ENCODE assay signal across 12 cellular contexts in the genomic region with DNA sequence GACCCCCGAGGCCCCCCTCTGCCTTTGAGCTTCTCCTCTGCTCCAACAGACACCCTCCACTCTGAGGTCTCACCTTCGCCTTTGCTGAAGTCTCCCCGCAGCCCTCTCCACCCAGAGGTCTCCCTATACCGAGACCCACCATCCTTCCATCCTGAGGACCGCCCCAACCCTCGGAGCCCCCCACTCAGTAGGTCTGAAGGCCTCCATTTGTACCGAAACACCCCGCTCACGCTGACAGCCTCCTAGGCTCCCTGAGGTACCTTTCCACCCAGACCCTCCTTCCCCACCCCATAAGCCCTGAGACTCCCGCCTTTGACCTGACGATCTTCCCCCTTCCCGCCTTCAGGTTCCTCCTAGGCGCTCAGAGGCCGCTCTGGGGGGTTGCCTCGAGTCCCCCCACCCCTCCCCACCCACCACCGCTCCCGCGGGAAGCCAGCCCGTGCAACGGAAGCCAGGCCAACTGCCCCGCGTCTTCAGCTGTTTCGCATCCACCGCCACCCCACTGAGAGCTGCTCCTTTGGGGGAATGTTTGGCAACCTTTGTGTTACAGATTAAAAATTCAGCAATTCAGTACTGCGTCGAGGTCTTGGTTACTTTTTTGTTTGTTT. TPM values are rescaled to one million over a fixed set of nuclear protein-coding genes. Genes with fewer than 3 reads are reported as not detected.
DNase-seq lines count a peak whose midpoint lies in the region; ATAC-seq and TF ChIP-seq lines count a peak whose summit lies in the region.
"Had no signal": no experiment of that assay in that cellular context is flagged by ENCODE, and none has a peak within 500 bp of the region (broad histone marks: within the 10 kb centered on the region; RNA-seq: fewer than 3 reads in every experiment).

No MANE protein-coding gene starts in this region.

- intact Hi-C loops in A673 (cut with micrococcal nuclease; ENCODE audit: unreplicated experiment) (no loop called here), heart left ventricle (cut with DNase I) (no loop called here), adrenal gland (cut with DNase I) (no loop called here)

- H3K36me3 ChIP-seq in A673 (ENCODE audit: insufficient read depth, low read length, poor library complexity, severe bottlenecking): no peaks in the 10 kb centered on the region
- H3K36me3 ChIP-seq in adipocyte (ENCODE audit: control insufficient read depth, insufficient read depth, low read length, severe bottlenecking): no peaks in the 10 kb centered on the region
- no peaks in the 10 kb centered on the region for H3K36me3 ChIP-seq in heart left ventricle
- no peaks in the 10 kb centered on the region for H3K36me3 ChIP-seq in neuronal stem cell (replicated peaks in 1 of 2; ENCODE audit: control insufficient read depth in 2 of 2, insufficient read depth in 2 of 2, low read length in 2 of 2)
- no peaks in the 10 kb centered on the region for H3K36me3 ChIP-seq in adrenal gland (replicated peaks in 1 of 2)
- no peaks in the 10 kb centered on the region for H3K36me3 ChIP-seq in CD8-positive, alpha-beta memory T cell (ENCODE audit: insufficient read depth, low read length)

- H3K4me1 Mint-ChIP-seq in CD8-positive, alpha-beta memory T cell: no peaks in the 10 kb centered on the region

- BruUV-seq in A673 (replicated peaks; lab: Mats Ljungman, UMichigan): no TSS peak

- peak overlapping the region; percentile 49 for H3K23ac ChIP-seq in neuronal stem cell (ENCODE audit: low read depth, low read length, poor library complexity)

- WGBS in heart left ventricle, 4 donors: 24 to 51% (median 30%) methylated on average over 25 to 26 of the region's 26 CpGs
- WGBS in neuronal stem cell (ENCODE audit: extremely low coverage in 2 of 2, insufficient read length in 2 of 2, insufficient replicate concordance in 1 of 2), 2 donors: no CpG with 5 or more reads among the region's 26 CpGs
- WGBS in adrenal gland, 4 donors: 12 to 24% (median 16%) methylated on average over 17 to 26 of the region's 26 CpGs

- no peak overlapping the region for H4K91ac ChIP-seq in neuronal stem cell (ENCODE audit: low read depth, low read length, poor library complexity)

- H3K14ac ChIP-seq in neuronal stem cell (ENCODE audit: low read length): peak overlapping the region; percentile 41

- peak overlapping the region; percentile 55 for H3K4me2 ChIP-seq in neuronal stem cell (ENCODE audit: insufficient read depth, low read length, poor library complexity, severe bottlenecking)

- H2AK5ac ChIP-seq in neuronal stem cell (ENCODE audit: low read depth, low read length): no peak overlapping the region

- no peaks in the 10 kb centered on the region for H3K79me1 ChIP-seq in neuronal stem cell (ENCODE audit: low read depth, low read length)

- no peak overlapping the region for H2BK5ac ChIP-seq in neuronal stem cell (ENCODE audit: low read length)

- H2BK120ac ChIP-seq in neuronal stem cell (ENCODE audit: low read depth, low read length): peak overlapping the region; percentile 44

- no peak overlapping the region for H4K8ac ChIP-seq in neuronal stem cell (ENCODE audit: low read depth, low read length)

- no peak overlapping the region for H2BK12ac ChIP-seq in neuronal stem cell (ENCODE audit: low read length)

- CTCF ChIA-PET in A673 (lab: Charles Lee): interaction anchor here (0.9 kb wide), 1 partner anchor 180 kb away, joined by 3 read pairs; no protein-coding TSS in a partner anchor
- CTCF ChIA-PET in CD8-positive, alpha-beta memory T cell (lab: Charles Lee): no interaction called here

- H3K27me3 ChIP-seq in A673 (replicated peaks; ENCODE audit: insufficient read depth, low read depth, low read length, poor library complexity) (peaks cover 73% of the 10 kb centered on the region), adipocyte (replicated peaks; ENCODE audit: control insufficient read depth, insufficient read depth, low read length) (no peaks in the 10 kb centered on the region), heart left ventricle (peaks cover 0 to 21% (median 6%) of the 10 kb centered on the region in 9 donors), neuronal stem cell (ENCODE audit: control insufficient read depth in 3 of 3, insufficient read depth in 3 of 3, low read depth in 1 of 3, low read length in 3 of 3) (peaks cover 8 to 34% (median 34%) of the 10 kb centered on the region in 3 experiments), adrenal gland (peaks cover 20% of the 10 kb centered on the region)
- no peaks in the 10 kb centered on the region for H3K27me3 ChIP-seq in CD8-positive, alpha-beta memory T cell (ENCODE audit: insufficient read depth, low read length, poor library complexity, severe bottlenecking)

- peak overlapping the region; percentile 92 for H3K18ac ChIP-seq in neuronal stem cell (ENCODE audit: low read length)

- H3K9me3 Mint-ChIP-seq in CD8-positive, alpha-beta memory T cell: peaks cover 0 to 9% (median 2%) of the 10 kb centered on the region in 5 donors
- H3K9me3 Mint-ChIP-seq: activated T-cell treated with anti-CD3 and anti-CD28 coated beads, Interleukin-2, amount 50 U/mL, for 72 hours had no signal

- H2AFZ ChIP-seq in neuronal stem cell (ENCODE audit: low read length): peak overlapping the region; percentile 35

- no peak overlapping the region for H3K4ac ChIP-seq in neuronal stem cell (ENCODE audit: low read length)

- DNase-seq in A673 (ENCODE audit: low spot score): peak; percentile 22
- no peak for DNase-seq in adipocyte (ENCODE audit: low read depth)
- peak in 2 of 5 donors; percentile 48 to 71 for DNase-seq in heart left ventricle
- no peak for DNase-seq in neuronal stem cell (ENCODE audit: low spot score)
- no peak for DNase-seq in adrenal gland
- DNase-seq in A172 (ENCODE audit: low spot score): no peak
- no peak for DNase-seq in activated CD8-positive, alpha-beta memory T cell treated with anti-CD3 and anti-CD28 coated beads, Interleukin-2, amount 50 U/mL, for 48 hours
- no peak for DNase-seq in CD8-positive, alpha-beta memory T cell
- DNase-seq: activated T-cell treated with anti-CD3 and anti-CD28 coated beads, Interleukin-2, amount 50 U/mL, for 72 hours; dermis blood vessel endothelial cell; GDM1; NCI-H2081 had no signal

- H3K4me1 ChIP-seq in A673 (ENCODE audit: insufficient read depth, low read length, poor library complexity, severe bottlenecking): peaks cover 9% of the 10 kb centered on the region
- H3K4me1 ChIP-seq in adipocyte (ENCODE audit: control insufficient read depth, insufficient read depth, low read length): peaks cover 34% of the 10 kb centered on the region
- H3K4me1 ChIP-seq in heart left ventricle: peaks cover 0 to 40% (median 23%) of the 10 kb centered on the region in 12 donors
- peaks cover 4 to 16% of the 10 kb centered on the region in 2 donors for H3K4me1 ChIP-seq in neuronal stem cell (ENCODE audit: control insufficient read depth in 2 of 2, insufficient read depth in 1 of 2, low read depth in 1 of 2, low read length in 2 of 2)
- H3K4me1 ChIP-seq in adrenal gland (replicated peaks in 1 of 2): peaks cover 0 to 14% of the 10 kb centered on the region in 2 donors
- H3K4me1 ChIP-seq in CD8-positive, alpha-beta memory T cell (ENCODE audit: insufficient read depth, low read length): no peaks in the 10 kb centered on the region

- H3K27me3 Mint-ChIP-seq in CD8-positive, alpha-beta memory T cell: peaks cover 8 to 46% of the 10 kb centered on the region in 2 donors

- ATAC-seq in heart left ventricle: peak in 1 of 4 donors; percentile 21
- ATAC-seq: activated T-cell treated with anti-CD3 and anti-CD28 coated beads, Interleukin-2, amount 50 U/mL, for 72 hours had no signal

- TF ChIP-seq CTCF in A673 (conservative IDR thresholded peaks at IDR 0.05; ENCODE audit: low read depth, low read length): no peak
- no peak for TF ChIP-seq CTCF in heart left ventricle (IDR thresholded peaks at IDR 0.05)
- no peak for TF ChIP-seq CTCF in adrenal gland (IDR thresholded peaks at IDR 0.05)

- H3K4me3 Mint-ChIP-seq in CD8-positive, alpha-beta memory T cell: no peak overlapping the region

- H3K9me3 ChIP-seq in A673 (ENCODE audit: low read depth, low read length, poor library complexity, severe bottlenecking) (no peaks in the 10 kb centered on the region), adipocyte (ENCODE audit: control insufficient read depth, low read length) (no peaks in the 10 kb centered on the region), heart left ventricle (no peaks in the 10 kb centered on the region), neuronal stem cell (replicated peaks in 1 of 2; ENCODE audit: control insufficient read depth in 2 of 2, insufficient read depth in 1 of 2, low read depth in 1 of 2, low read length in 2 of 2) (peaks cover 0 to 3% of the 10 kb centered on the region in 2 donors), adrenal gland (replicated peaks in 1 of 3) (no peaks in the 10 kb centered on the region)
- no peaks in the 10 kb centered on the region for H3K9me3 ChIP-seq in CD8-positive, alpha-beta memory T cell (ENCODE audit: low read length)

- no peaks in the 10 kb centered on the region for H3K36me3 Mint-ChIP-seq in CD8-positive, alpha-beta memory T cell

- H3K4me3 ChIP-seq in A673 (ENCODE audit: low read depth, low read length, poor library complexity, severe bottlenecking): no peak overlapping the region
- H3K4me3 ChIP-seq in adipocyte (ENCODE audit: low read length): peak overlapping the region; percentile 61
- H3K4me3 ChIP-seq in heart left ventricle: peak overlapping the region in 10 of 12 donors; percentile 1 to 50 (median 34)
- peak overlapping the region in 1 of 2 donors; percentile 68 for H3K4me3 ChIP-seq in neuronal stem cell (ENCODE audit: low read length in 2 of 2)
- H3K4me3 ChIP-seq in adrenal gland: peak overlapping the region in 1 of 4 donors; percentile 47
- no peak overlapping the region for H3K4me3 ChIP-seq in CD8-positive, alpha-beta memory T cell (ENCODE audit: low read length)

- POLR2A ChIA-PET in A673 (lab: Charles Lee; ENCODE audit: low non-redundant PET): interaction anchor here (0.6 kb wide), 1 partner anchor 210 kb away, joined by 3 read pairs; no protein-coding TSS in a partner anchor
- POLR2A ChIA-PET in CD8-positive, alpha-beta memory T cell (lab: Charles Lee): no interaction called here

- peak overlapping the region; percentile 55 for H3K9ac ChIP-seq in adipocyte (ENCODE audit: low read length)
- no peak overlapping the region for H3K9ac ChIP-seq in neuronal stem cell (ENCODE audit: low read depth, low read length, poor library complexity)

- no peak overlapping the region for H3K27ac Mint-ChIP-seq in CD8-positive, alpha-beta memory T cell
- H3K27ac Mint-ChIP-seq: activated T-cell treated with anti-CD3 and anti-CD28 coated beads, Interleukin-2, amount 50 U/mL, for 72 hours had no signal

- no peak overlapping the region for H2BK15ac ChIP-seq in neuronal stem cell (ENCODE audit: low read length)

- no peak for TF ChIP-seq POLR2A in heart left ventricle (IDR thresholded peaks at IDR 0.05)
- TF ChIP-seq POLR2A in adrenal gland (IDR thresholded peaks at IDR 0.05): no peak

- H3K27ac ChIP-seq in A673 (ENCODE audit: low read depth, low read length, poor library complexity, severe bottlenecking): no peak overlapping the region
- H3K27ac ChIP-seq in heart left ventricle: peak overlapping the region in 9 of 12 donors; percentile 7 to 62 (median 38)
- H3K27ac ChIP-seq in neuronal stem cell (replicated peaks; ENCODE audit: low read length): no peak overlapping the region
- no peak overlapping the region for H3K27ac ChIP-seq in adrenal gland
- no peak overlapping the region for H3K27ac ChIP-seq in CD8-positive, alpha-beta memory T cell (ENCODE audit: low read depth, low read length)

RNA-seq across cellular contexts. Expression of gene SOD3, which starts 5.0 kb away (rescaled TPM):
- total RNA-seq in A673 (2021) (not detected in 2 replicates), heart left ventricle (100 to 1,000 TPM in 1 of 9 donors, 10 to 100 TPM in 8; 17.0 to 110 (median 43.0) TPM), adrenal gland (10 to 100 TPM in 7 of 8 donors, 1 to 10 TPM in 1; 6.7 to 55.6 (median 23.5) TPM)
- polyA plus RNA-seq in heart left ventricle (10 to 100 TPM; 11.7 to 15.0 TPM), adrenal gland (10 to 100 TPM in 1 of 3 donors, 1 to 10 TPM in 2; 7.5 to 25.3 (median 9.7) TPM)
- polyA plus RNA-seq in neuronal stem cell (2013, experiment 1 of 2): 4.6 TPM
- polyA plus RNA-seq in neuronal stem cell (2013, experiment 2 of 2): 4.4 TPM
- total RNA-seq in A172 (2014; rRNA removed; shearing (Covaris generic)): 1.9 and 2.7 TPM in 2 replicates
- total RNA-seq in CD8-positive, alpha-beta memory T cell: not detected
- polyA plus RNA-seq in CD8-positive, alpha-beta memory T cell: not detected
- total RNA-seq: activated T-cell treated with anti-CD3 and anti-CD28 coated beads, Interleukin-2, amount 50 U/mL, for 72 hours; dermis blood vessel endothelial cell had no signal

Comparison
In these comparisons a context has a peak if more than half of its experiments do, and no peak if none do; other contexts are left out.
1. H3K27ac ChIP-seq: peak in heart left ventricle (9 of 12); none in A673 (single experiment), neuronal stem cell (single experiment), adrenal gland (0 of 5) and CD8-positive, alpha-beta memory T cell (single experiment).
2. H3K4me3 ChIP-seq: peak in adipocyte (single experiment) and heart left ventricle (10 of 12); none in A673 (single experiment) and CD8-positive, alpha-beta memory T cell (single experiment).